8 cellular contexts compared by ENCODE assay signal in the genomic region with DNA sequence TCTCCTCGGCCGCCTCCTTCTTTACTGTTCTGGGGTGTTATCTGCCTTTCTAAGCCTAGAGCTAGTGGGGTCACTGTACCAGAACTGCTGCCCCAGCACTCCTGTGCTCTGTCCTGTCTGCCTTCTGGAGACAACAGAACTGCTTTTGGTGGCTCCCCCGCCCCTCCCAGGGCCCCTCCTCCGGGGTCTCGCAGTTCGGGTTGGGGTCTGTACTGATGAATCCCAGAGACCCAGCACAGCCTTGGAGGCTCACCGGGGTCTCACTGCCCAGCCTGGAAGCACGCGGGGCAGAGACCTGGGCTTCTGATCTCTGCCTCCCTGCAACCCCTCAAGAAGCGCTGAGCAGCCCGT. TPM values are rescaled to one million over a fixed set of nuclear protein-coding genes. Genes with fewer than 3 reads are reported as not detected.
DNase-seq lines count a peak whose midpoint lies in the region; ATAC-seq, FAIRE-seq and TF ChIP-seq lines count a peak whose summit lies in the region.

No MANE protein-coding gene starts in this region.

- no peak for TF ChIP-seq POLR2A in GM12891 (IDR thresholded peaks at IDR 0.05; ENCODE audit: low read depth, low read length)

- no peaks in the 10 kb centered on the region for H3K9me3 Mint-ChIP-seq in activated naive CD4-positive, alpha-beta T cell treated with anti-CD3 and anti-CD28 coated beads, Interleukin-2, amount 50 U/mL, for 72 hours
- no peaks in the 10 kb centered on the region for H3K9me3 Mint-ChIP-seq in stimulated activated naive B cell treated with anti-CD40 and anti-IgM and Interleukin-4, amounts not matched to agents 10 μg/mL and 1 μg/mL and 100 μg/mL, for 72 hours

- FAIRE-seq in GM12891 (lab: Jason Lieb, UNC): no peak

- peak overlapping the region; percentile 7 to 58 for H3K27ac Mint-ChIP-seq in activated naive CD4-positive, alpha-beta T cell treated with anti-CD3 and anti-CD28 coated beads, Interleukin-2, amount 50 U/mL, for 72 hours
- peak overlapping the region; percentile 26 for H3K27ac Mint-ChIP-seq in stimulated activated naive B cell treated with anti-CD40 and anti-IgM and Interleukin-4, amounts not matched to agents 10 μg/mL and 1 μg/mL and 100 μg/mL, for 72 hours

- H3K4me1 Mint-ChIP-seq in stimulated activated naive B cell treated with anti-CD40 and anti-IgM and Interleukin-4, amounts not matched to agents 10 μg/mL and 1 μg/mL and 100 μg/mL, for 72 hours: peaks cover 27 to 32% of the 10 kb centered on the region in 2 donors

- peak; percentile 17 for ATAC-seq in HG03432 (IDR thresholded peaks at IDR 0.05; ENCODE audit: unreplicated experiment)
- no peak for ATAC-seq in activated naive CD4-positive, alpha-beta T cell treated with anti-CD3 and anti-CD28 coated beads, Interleukin-2, amount 50 U/mL, for 72 hours
- no peak for ATAC-seq in stimulated activated naive B cell treated with anti-CD40 and anti-IgM and Interleukin-4, amounts not matched to agents 10 μg/mL and 1 μg/mL and 100 μg/mL, for 72 hours (replicated peaks)
- ATAC-seq in GM21737 (IDR thresholded peaks at IDR 0.05; ENCODE audit: unreplicated experiment): no peak
- no peak for ATAC-seq in GM21360 (IDR thresholded peaks at IDR 0.05; ENCODE audit: unreplicated experiment)

- no peaks in the 10 kb centered on the region for H3K9me3 ChIP-seq in iPS-18c (ENCODE audit: control insufficient read depth, insufficient read depth, low read length)

- no peaks in the 10 kb centered on the region for H3K36me3 Mint-ChIP-seq in activated naive CD4-positive, alpha-beta T cell treated with anti-CD3 and anti-CD28 coated beads, Interleukin-2, amount 50 U/mL, for 72 hours
- H3K36me3 Mint-ChIP-seq in stimulated activated naive B cell treated with anti-CD40 and anti-IgM and Interleukin-4, amounts not matched to agents 10 μg/mL and 1 μg/mL and 100 μg/mL, for 72 hours: no peaks in the 10 kb centered on the region

- H3K4me3 ChIP-seq in iPS-18c (ENCODE audit: insufficient read depth, low read depth, low read length): peak overlapping the region; percentile 12; the same call in 1 of the 2 replicates

- peak overlapping the region; percentile 66 to 80 for H3K4me3 Mint-ChIP-seq in stimulated activated naive B cell treated with anti-CD40 and anti-IgM and Interleukin-4, amounts not matched to agents 10 μg/mL and 1 μg/mL and 100 μg/mL, for 72 hours

- H3K27me3 Mint-ChIP-seq in stimulated activated naive B cell treated with anti-CD40 and anti-IgM and Interleukin-4, amounts not matched to agents 10 μg/mL and 1 μg/mL and 100 μg/mL, for 72 hours: peaks cover 43 to 54% of the 10 kb centered on the region in 2 donors

- DNase-seq in activated naive CD4-positive, alpha-beta T cell treated with anti-CD3 and anti-CD28 coated beads, Interleukin-2, amount 50 U/mL, for 72 hours (ENCODE audit: low spot score in 2 of 2): no peak
- DNase-seq in stimulated activated naive B cell treated with anti-CD40 and anti-IgM and Interleukin-4, amounts not matched to agents 10 μg/mL and 1 μg/mL and 100 μg/mL, for 72 hours: no peak
- no peak for DNase-seq in cerebellar nuclear complex (lab: John Stamatoyannopoulos, UW)
- DNase-seq in GM12891 (ENCODE audit: insufficient read length, low spot score): no peak

TF ChIP-seq in GM12891, 5 proteins besides CTCF, POLR2A, EP300 and RAD21:
- no peak for TF ChIP-seq TAF1 (IDR thresholded peaks at IDR 0.05; ENCODE audit: low read depth, low read length)
- no peak for TF ChIP-seq PAX5 (IDR thresholded peaks at IDR 0.05; ENCODE audit: insufficient read depth, low read length, severe bottlenecking)
- TF ChIP-seq POU2F2 (IDR thresholded peaks at IDR 0.05; ENCODE audit: low read depth, low read length): no peak
- no peak for TF ChIP-seq SPI1 (IDR thresholded peaks at IDR 0.05; ENCODE audit: low read depth, low read length)
- no peak for TF ChIP-seq POLR2AphosphoS5 (IDR thresholded peaks at IDR 0.05; ENCODE audit: low read depth, low read length)

RNA-seq across cellular contexts. Expression of gene PLEKHA6, which starts 3.2 kb away (rescaled TPM):
- 1 to 10 TPM; 1.0 to 2.6 TPM for total RNA-seq in activated naive CD4-positive, alpha-beta T cell treated with anti-CD3 and anti-CD28 coated beads, Interleukin-2, amount 50 U/mL, for 72 hours
- 0.33 TPM for polyA plus RNA-seq in GM12891 (2012; ENCODE audit: low read depth, missing spikeins)

RNA-seq across cellular contexts. Expression of gene PPP1R15B, which starts 48.7 kb away (rescaled TPM):
- 100 to 1,000 TPM in 1 of 2 donors, 10 to 100 TPM in 1; 54.6 to 138 TPM for total RNA-seq in activated naive CD4-positive, alpha-beta T cell treated with anti-CD3 and anti-CD28 coated beads, Interleukin-2, amount 50 U/mL, for 72 hours
- polyA plus RNA-seq in GM12891 (2012; ENCODE audit: low read depth, missing spikeins): 11.2 TPM
